11 cellular contexts compared by ENCODE assay signal in the genomic region with DNA sequence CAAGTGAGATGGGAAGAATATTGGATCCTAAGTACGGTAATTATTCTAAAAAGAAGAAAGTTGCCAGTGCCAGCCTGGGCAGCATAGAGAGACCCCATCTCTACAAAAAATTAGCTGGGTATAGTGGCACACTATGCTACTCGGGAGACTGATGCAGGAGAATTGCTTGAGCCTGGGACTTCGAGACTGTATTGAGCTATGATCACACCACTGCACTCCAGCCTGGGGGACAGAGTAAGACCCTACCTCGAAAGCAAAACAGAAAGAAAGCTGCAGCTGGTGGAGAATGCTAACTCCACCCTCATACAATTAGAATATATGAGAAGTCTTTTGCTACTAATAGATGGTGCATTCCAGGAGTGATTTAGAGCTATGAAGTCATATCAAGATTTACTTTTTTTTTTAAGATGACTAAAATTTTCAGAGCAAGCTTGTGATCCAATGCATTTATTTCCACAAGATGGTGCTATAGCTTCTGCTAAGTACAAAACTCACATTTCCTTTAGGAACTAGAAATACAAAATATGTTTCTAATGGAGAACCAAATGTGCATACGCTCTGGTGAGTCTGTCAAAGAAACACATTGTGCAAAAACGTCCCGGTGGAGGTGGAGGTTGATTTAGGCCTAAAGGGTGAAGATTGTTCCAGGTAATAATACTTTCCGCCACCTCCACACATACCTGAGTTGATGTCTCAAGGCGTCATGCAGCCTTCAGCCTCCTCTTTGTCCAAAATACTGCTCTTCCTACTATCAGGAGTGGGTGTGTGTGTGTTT. TPM values are rescaled to one million over a fixed set of nuclear protein-coding genes. Genes with fewer than 3 reads are reported as not detected.
DNase-seq lines count a peak whose midpoint lies in the region; ATAC-seq, FAIRE-seq and TF ChIP-seq lines count a peak whose summit lies in the region.
"Not testable (repeated sequence)": the region's sequence is repeated elsewhere in the genome, so short reads cannot be mapped to it uniquely, and the experiment has no call there.
"Had no signal": no experiment of that assay in that cellular context is flagged by ENCODE, and none has a peak within 500 bp of the region (broad histone marks: within the 10 kb centered on the region; RNA-seq: fewer than 3 reads in every experiment).

No MANE protein-coding gene starts in this region.

- BruUV-seq in K562 (replicated peaks; lab: Mats Ljungman, UMichigan) = not testable (repeated sequence)

- H3K36me3 Mint-ChIP-seq in CD4-positive, CD25-positive, alpha-beta regulatory T cell; GM23338 (ENCODE audit: low read depth); T-cell: not testable (repeated sequence)

- H3F3A ChIP-seq in GM23338 (replicated peaks; ENCODE audit: low read depth) = not testable (repeated sequence)

- not testable (repeated sequence) for DNase-seq in CD4-positive, CD25-positive, alpha-beta regulatory T cell; GM23338 (ENCODE audit: low spot score); T-cell; K562 (ENCODE audit: extremely low read depth in 1 of 4, low spot score in 3 of 4); right cardiac atrium; pancreas

- TF ChIP-seq EP300 in K562 (IDR thresholded peaks at IDR 0.05; ENCODE audit: low read length) = not testable (repeated sequence)

- H2AFZ ChIP-seq in GM23338; K562 (ENCODE audit: low read depth, low read length): not testable (repeated sequence)

- H4K20me1 ChIP-seq in GM23338 (replicated peaks; ENCODE audit: insufficient read depth); K562 (replicated peaks; ENCODE audit: control insufficient read depth, insufficient read depth, low read length): not testable (repeated sequence)

- intact Hi-C loops in K562 (cut with micrococcal nuclease); right cardiac atrium (cut with DNase I); pancreas (cut with DNase I): not testable (repeated sequence)

- H3K9me3 Mint-ChIP-seq in CD4-positive, CD25-positive, alpha-beta regulatory T cell; GM23338; T-cell: not testable (repeated sequence)

- TF ChIP-seq RAD21 in K562 (CRISPR knock-in tag; conservative IDR thresholded peaks at IDR 0.05 in 1 of 2, IDR thresholded peaks at IDR 0.05 in 1 of 2) = not testable (repeated sequence)

- not testable (repeated sequence) for H3K4me2 ChIP-seq in GM23338; K562 (ENCODE audit: insufficient read depth, low read length)

- FAIRE-seq in K562 (lab: Jason Lieb, UNC) = peak; percentile 55
- FAIRE-seq in pancreas (lab: Jason Lieb, UNC) = peak; percentile 39

- CTCF ChIA-PET in T-cell (lab: Charles Lee) = interaction anchor here in 1 of 2 donors (0.7 kb wide), 1 partner anchor 100 kb away, joined by 3 read pairs; no protein-coding TSS in a partner anchor
- CTCF ChIA-PET in K562 (lab: Yijun Ruan, JAX; ENCODE audit: low intra/inter-chr PET ratio) = not testable (repeated sequence)

- POLR2A ChIA-PET in T-cell (lab: Charles Lee); K562 (lab: Yijun Ruan, JAX): not testable (repeated sequence)

- H3K27me3 Mint-ChIP-seq in CD4-positive, CD25-positive, alpha-beta regulatory T cell; GM23338 (ENCODE audit: insufficient read depth, low read depth, poor library complexity); T-cell: not testable (repeated sequence)

- 0% methylated on average over 1 of the region's 9 CpGs for WGBS in K562 (ENCODE audit: insufficient coverage, low coverage, missing lambda C conversion rate)
- WGBS in right cardiac atrium = 100% methylated on average over 2 of the region's 9 CpGs
- 82 to 100% methylated on average over 2 of the region's 9 CpGs for WGBS in pancreas, 2 donors

- not testable (repeated sequence) for H3K27me3 ChIP-seq in CD4-positive, CD25-positive, alpha-beta regulatory T cell (ENCODE audit: control insufficient read depth, insufficient read depth, low read length); GM23338 (ENCODE audit: insufficient read depth); K562 (ENCODE audit: control insufficient read depth in 2 of 2, insufficient read depth in 2 of 2, low read length in 2 of 2); right cardiac atrium (ENCODE audit: control insufficient read depth, insufficient read depth); pancreas

- ATAC-seq in CD4-positive, CD25-positive, alpha-beta regulatory T cell (ENCODE audit: low read depth in 2 of 2) = peak; percentile 11 to 37
- ATAC-seq in GM18907 (IDR thresholded peaks at IDR 0.05; ENCODE audit: unreplicated experiment) = peak; percentile 60
- peak; percentile 42 for ATAC-seq in GM23338
- ATAC-seq in HG03354 (IDR thresholded peaks at IDR 0.05; ENCODE audit: poor library complexity, severe bottlenecking, unreplicated experiment) = peak; percentile 71
- peak in 3 of 4 experiments; percentile 34 to 63 (median 56) for ATAC-seq in T-cell (replicated peaks in 1 of 4)
- ATAC-seq in K562 = peak; percentile 70
- peak; percentile 52 to 62 for ATAC-seq in right cardiac atrium
- ATAC-seq in pancreas = peak; percentile 56 to 91 (median 83)

- not testable (repeated sequence) for H3K9me3 ChIP-seq in CD4-positive, CD25-positive, alpha-beta regulatory T cell (ENCODE audit: control insufficient read depth in 2 of 2, low read length in 2 of 2); K562 (replicated peaks; ENCODE audit: control insufficient read depth, insufficient read depth, low read depth, low read length); right cardiac atrium (ENCODE audit: control insufficient read depth, low read length); pancreas

- H3K27ac ChIP-seq in CD4-positive, CD25-positive, alpha-beta regulatory T cell (ENCODE audit: insufficient read depth, low read length, poor library complexity, severe bottlenecking); GM23338 (ENCODE audit: low read depth); K562 (ENCODE audit: extremely low read depth, low read depth, low read length); right cardiac atrium (ENCODE audit: low read length); pancreas: not testable (repeated sequence)

- TF ChIP-seq CTCF in GM23338 (conservative IDR thresholded peaks at IDR 0.05; ENCODE audit: low read depth in 2 of 2); K562 (IDR thresholded peaks at IDR 0.05 in 2 of 3, conservative IDR thresholded peaks at IDR 0.05 in 1 of 3; ENCODE audit: insufficient read depth in 2 of 3, low read depth in 1 of 3, low read length in 3 of 3); pancreas (IDR thresholded peaks at IDR 0.05): not testable (repeated sequence)

- H3K9me2 ChIP-seq in GM23338 (ENCODE audit: insufficient read depth) = not testable (repeated sequence)

- H3K9ac ChIP-seq in K562 (ENCODE audit: insufficient read depth in 1 of 2, low read depth in 2 of 2, low read length in 2 of 2) = not testable (repeated sequence)

- H3K4me3 ChIP-seq in CD4-positive, CD25-positive, alpha-beta regulatory T cell (ENCODE audit: low read depth, low read length); GM23338; K562; right cardiac atrium (ENCODE audit: low read length); pancreas: not testable (repeated sequence)

- not testable (repeated sequence) for TF ChIP-seq POLR2A in K562 (conservative IDR thresholded peaks at IDR 0.05)

- not testable (repeated sequence) for H3K27ac Mint-ChIP-seq in CD4-positive, CD25-positive, alpha-beta regulatory T cell; T-cell
- H3K27ac Mint-ChIP-seq in GM23338 = peak overlapping the region; percentile 36; the same call in 1 of the 2 replicates

- not testable (repeated sequence) for H3K4me3 Mint-ChIP-seq in CD4-positive, CD25-positive, alpha-beta regulatory T cell; GM23338; T-cell

- in situ Hi-C loops in K562 (cut with MboI) = loop anchor here (5.0 to 25.0 kb wide), 2 partner anchors 114 to 169 kb away; no protein-coding TSS in a partner anchor

- not testable (repeated sequence) for H3K4me1 ChIP-seq in CD4-positive, CD25-positive, alpha-beta regulatory T cell (ENCODE audit: control insufficient read depth, insufficient read depth, low read length, poor library complexity, severe bottlenecking); GM23338 (ENCODE audit: insufficient read depth); K562 (replicated peaks in 1 of 2; ENCODE audit: control insufficient read depth in 2 of 2, insufficient read depth in 2 of 2, low read length in 2 of 2); right cardiac atrium (ENCODE audit: control insufficient read depth, insufficient read depth, low read length); pancreas

- H3K9me1 ChIP-seq in K562 (ENCODE audit: control insufficient read depth, insufficient read depth, low read length) = not testable (repeated sequence)

- H3K36me3 ChIP-seq in CD4-positive, CD25-positive, alpha-beta regulatory T cell (ENCODE audit: control insufficient read depth, insufficient read depth, low read length); GM23338 (ENCODE audit: insufficient read depth); K562 (ENCODE audit: control insufficient read depth, insufficient read depth, low read length); pancreas: not testable (repeated sequence)

- not testable (repeated sequence) for H3K4me1 Mint-ChIP-seq in CD4-positive, CD25-positive, alpha-beta regulatory T cell; GM23338; T-cell

- H3K79me2 ChIP-seq in GM23338 (replicated peaks; ENCODE audit: insufficient read depth); K562 (ENCODE audit: control insufficient read depth, insufficient read depth, low read length): not testable (repeated sequence)

RNA-seq across cellular contexts. Expression of a gene that starts 19.2 kb away (rescaled TPM):
- total RNA-seq in CD4-positive, CD25-positive, alpha-beta regulatory T cell = not detected
- under 1 TPM in 3 of 4 donors, not detected in 1; 0.20 to 0.87 (median 0.38) TPM for polyA plus RNA-seq in CD4-positive, CD25-positive, alpha-beta regulatory T cell
- 0.10 TPM in 1 of 2 replicates, not detected in the other for total RNA-seq in GM23338 (2014; rRNA removed; shearing (Covaris generic))
- polyA plus RNA-seq in GM23338 (2016; fragmentation: Nextera tagmentation; extraction: Ambion mirVana) (1.2 and 1.6 TPM in 2 replicates), K562 (2011; rRNA removed) (not detected in 2 replicates), K562 (2014; fragmentation: Illumina TruSeq; extraction: Trizol) (not detected in 2 replicates), K562 (2014; fragmentation: Nextera tagmentation; extraction: Ambion mirVana) (not detected), K562 (2014; rRNA removed) (not detected in 2 replicates), right cardiac atrium (0.02 TPM), pancreas (under 1 TPM in 1 of 2 donors, not detected in 1; 0.14 TPM)
- total RNA-seq in T-cell (not detected), K562 (2014; rRNA removed) (not detected in 2 replicates), K562 (2014; rRNA removed; fragmentation: Illumina TruSeq; extraction: Trizol) (not detected in 2 replicates), K562 (2015; rRNA removed; fragmentation: Illumina TruSeq; extraction: Trizol) (not detected in 2 replicates), K562 (2021) (not detected in 2 replicates), right cardiac atrium (under 1 TPM in 1 of 4 donors, not detected in 3; 0.39 TPM), pancreas (not detected)
- not detected in 2 replicates for total RNA-seq in K562 (2011; cell fraction: chromatin; rRNA removed; ENCODE audit: low replicate concordance)
- not detected in 2 replicates for total RNA-seq in K562 (2011; cell fraction: nucleolus; rRNA removed)
- total RNA-seq in K562 (2011; cell fraction: nucleoplasm; rRNA removed) = not detected in 2 replicates
- not detected in 2 replicates for polyA plus RNA-seq in K562 (2011; cell fraction: cytosol; rRNA removed)
- polyA plus RNA-seq in K562 (2011; cell fraction: nucleus; rRNA removed) = not detected in 2 replicates
- 0.01 TPM in 1 of 2 replicates, not detected in the other for polyA plus RNA-seq in K562 (2012)
- not detected in 2 replicates for polyA minus RNA-seq in K562 (2011; rRNA and poly(A)+ RNA removed)
- not detected in 2 replicates for polyA minus RNA-seq in K562 (2011; cell fraction: cytosol; rRNA and poly(A)+ RNA removed)
- not detected in 2 replicates for polyA minus RNA-seq in K562 (2011; cell fraction: nucleus; rRNA and poly(A)+ RNA removed)
- total RNA-seq: activated CD4-positive, alpha-beta T cell treated with anti-CD3 and anti-CD28 coated beads, Interleukin-2, amount 10 ng/mL, durations not matched to agents 24 days and 14 days; left cardiac atrium; MCF 10A had no signal

RNA-seq across cellular contexts. Expression of a gene that starts 23.8 kb away (rescaled TPM):
- total RNA-seq in CD4-positive, CD25-positive, alpha-beta regulatory T cell = 10.5 TPM
- polyA plus RNA-seq in CD4-positive, CD25-positive, alpha-beta regulatory T cell = 1 to 10 TPM in 3 of 4 donors, under 1 TPM in 1; 0.67 to 1.9 (median 1.5) TPM
- 27.1 and 27.3 TPM in 2 replicates for total RNA-seq in GM23338 (2014; rRNA removed; shearing (Covaris generic))
- polyA plus RNA-seq in GM23338 (2016; fragmentation: Nextera tagmentation; extraction: Ambion mirVana) = 10.2 TPM in 2 replicates
- total RNA-seq in T-cell = 1 to 10 TPM; 4.9 to 8.4 (median 5.9) TPM
- total RNA-seq in K562 (2011; cell fraction: chromatin; rRNA removed; ENCODE audit: low replicate concordance) = 0.46 TPM in 1 of 2 replicates, not detected in the other
- 0.33 TPM in 1 of 2 replicates, not detected in the other for total RNA-seq in K562 (2011; cell fraction: nucleolus; rRNA removed)
- total RNA-seq in K562 (2011; cell fraction: nucleoplasm; rRNA removed) = not detected in 2 replicates
- 0.04 and 0.09 TPM in 2 replicates for total RNA-seq in K562 (2014; rRNA removed)
- total RNA-seq in K562 (2014; rRNA removed; fragmentation: Illumina TruSeq; extraction: Trizol) = 0.18 TPM in 1 of 2 replicates, not detected in the other
- total RNA-seq in K562 (2015; rRNA removed; fragmentation: Illumina TruSeq; extraction: Trizol) = 0.07 and 0.11 TPM in 2 replicates
- 0.29 and 0.49 TPM in 2 replicates for total RNA-seq in K562 (2021)
- 0.26 and 0.34 TPM in 2 replicates for polyA plus RNA-seq in K562 (2011; rRNA removed)
- polyA plus RNA-seq in K562 (2011; cell fraction: cytosol; rRNA removed) = 0.31 and 0.75 TPM in 2 replicates
- 0.34 and 1.1 TPM in 2 replicates for polyA plus RNA-seq in K562 (2011; cell fraction: nucleus; rRNA removed)
- polyA plus RNA-seq in K562 (2012) = 0.17 and 0.30 TPM in 2 replicates
- polyA plus RNA-seq in K562 (2014; fragmentation: Illumina TruSeq; extraction: Trizol) = 0.10 and 0.12 TPM in 2 replicates
- under 1 TPM in 1 of 2 experiments, not detected in 1; 0.03 TPM for polyA plus RNA-seq in K562 (2014; fragmentation: Nextera tagmentation; extraction: Ambion mirVana)
- polyA plus RNA-seq in K562 (2014; rRNA removed) = 0.03 and 0.12 TPM in 2 replicates
- 0.36 and 0.74 TPM in 2 replicates for polyA minus RNA-seq in K562 (2011; rRNA and poly(A)+ RNA removed)
- not detected in 2 replicates for polyA minus RNA-seq in K562 (2011; cell fraction: cytosol; rRNA and poly(A)+ RNA removed)
- polyA minus RNA-seq in K562 (2011; cell fraction: nucleus; rRNA and poly(A)+ RNA removed) = 0.11 and 0.81 TPM in 2 replicates
- 1 to 10 TPM; 3.2 to 4.4 (median 4.3) TPM for total RNA-seq in right cardiac atrium
- polyA plus RNA-seq in right cardiac atrium = 1.9 TPM
- 10 to 100 TPM; 14.2 to 28.4 (median 17.3) TPM for total RNA-seq in pancreas
- polyA plus RNA-seq in pancreas = 1 to 10 TPM; 8.4 to 9.1 TPM

Comparison
In these comparisons a context has a peak if more than half of its experiments do, and no peak if none do; other contexts are left out.
1. ATAC-seq: peak in every context shown above with its lines; median percentile 83 in pancreas; 71 in HG03354; 70 in K562; 60 in GM18907; 57 in right cardiac atrium; 56 in T-cell; 42 in GM23338; 24 in CD4-positive, CD25-positive, alpha-beta regulatory T cell.